In the genomic region with DNA sequence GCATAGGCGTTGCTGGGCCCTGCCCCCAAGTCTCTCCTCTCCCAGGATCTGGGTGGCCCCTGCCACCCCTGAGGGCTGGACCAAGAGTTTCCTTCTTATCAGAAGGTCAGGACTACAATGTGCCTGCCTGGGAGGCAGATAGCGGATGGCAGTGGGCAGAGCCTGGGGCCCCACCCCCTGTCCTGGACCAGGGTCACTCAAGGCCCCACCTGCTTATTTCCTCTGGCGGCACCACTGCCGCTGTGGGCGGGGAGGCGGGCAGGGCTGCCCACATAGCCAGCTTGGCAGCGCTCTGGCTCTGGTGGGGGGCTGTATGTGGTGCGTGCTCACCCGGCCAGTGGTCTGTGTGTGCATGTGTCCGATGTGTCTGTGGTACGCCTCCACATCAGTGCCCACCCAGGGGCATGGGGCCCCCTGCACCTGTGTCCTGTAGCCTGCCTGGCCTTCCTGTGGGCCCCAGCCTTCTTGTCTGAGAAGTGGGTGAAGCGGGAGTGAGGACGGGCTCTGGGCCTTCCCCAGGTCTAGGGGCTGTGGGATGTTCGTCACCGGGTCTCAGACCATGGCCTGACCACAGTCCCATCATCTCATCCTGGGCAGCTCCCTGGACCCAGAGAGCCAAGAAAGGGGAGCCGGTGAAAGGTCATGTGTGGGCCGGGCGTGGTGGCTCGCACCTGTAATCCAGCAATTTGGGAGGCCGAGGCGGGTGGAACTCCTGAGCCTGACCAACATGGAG, we compare ENCODE assay signal across 10 cellular contexts. TPM values are rescaled to one million over a fixed set of nuclear protein-coding genes. Genes with fewer than 3 reads are reported as not detected.
DNase-seq lines count a peak whose midpoint lies in the region; ATAC-seq and TF ChIP-seq lines count a peak whose summit lies in the region.
"Had no signal": no experiment of that assay in that cellular context is flagged by ENCODE, and none has a peak within 500 bp of the region (broad histone marks: within the 10 kb centered on the region; RNA-seq: fewer than 3 reads in every experiment).

No MANE protein-coding gene starts in this region.

- peaks cover 34% of the 10 kb centered on the region for H4K20me1 ChIP-seq in IMR-90 (ENCODE audit: insufficient read depth, low read length)

- H3K18ac ChIP-seq in IMR-90 (ENCODE audit: low read depth, low read length), result no peak overlapping the region

- H2BK20ac ChIP-seq in IMR-90 (ENCODE audit: low read depth, low read length), result no peak overlapping the region

- 100% methylated on average over 1 of the region's 21 CpGs; no CpG with 5 or more reads in 1 of the 2 experiments for WGBS in IMR-90 (ENCODE audit: extremely low coverage in 2 of 2, insufficient read length in 1 of 2), 2 experiments

- no peak overlapping the region for H2BK15ac ChIP-seq in IMR-90 (ENCODE audit: low read depth, low read length)

- H2BK5ac ChIP-seq in IMR-90 (ENCODE audit: low read depth, low read length, poor library complexity, severe bottlenecking), result no peak overlapping the region

- intact Hi-C loops in IMR-90 (cut with micrococcal nuclease), result no loop called here
- intact Hi-C loops in dorsolateral prefrontal cortex (cut with DNase I), result loop anchor here (5.0 kb wide), 2 partner anchors 38 to 42 kb away; a partner anchor contains a TSS

- peaks cover 2% of the 10 kb centered on the region; the same call in 1 of the 2 replicates for H3K36me3 ChIP-seq in IMR-90 (ENCODE audit: control insufficient read depth, insufficient read depth, low read length)

- H3K27me3 Mint-ChIP-seq in nephron (ENCODE audit: low read depth), result peaks cover 34% of the 10 kb centered on the region
- peaks cover 45% of the 10 kb centered on the region for H3K27me3 Mint-ChIP-seq in activated T-cell treated with anti-CD3 and anti-CD28 coated beads, Interleukin-2, amount 50 U/mL, for 72 hours (ENCODE audit: low read depth)

- H3K36me3 Mint-ChIP-seq in nephron (ENCODE audit: low read depth), result peaks cover 5% of the 10 kb centered on the region
- no peaks in the 10 kb centered on the region for H3K36me3 Mint-ChIP-seq in activated T-cell treated with anti-CD3 and anti-CD28 coated beads, Interleukin-2, amount 50 U/mL, for 72 hours (ENCODE audit: insufficient read depth in 2 of 2)

- H3K56ac ChIP-seq in IMR-90 (ENCODE audit: extremely low read depth, insufficient read depth, low read length), result no peak overlapping the region

- no peak for ATAC-seq in IMR-90 (ENCODE audit: low read depth)
- no peak for ATAC-seq in activated T-cell treated with anti-CD3 and anti-CD28 coated beads, Interleukin-2, amount 50 U/mL, for 72 hours (replicated peaks in 1 of 2)
- ATAC-seq in HG03108 (IDR thresholded peaks at IDR 0.05; ENCODE audit: unreplicated experiment), result no peak
- ATAC-seq in HG02840 (IDR thresholded peaks at IDR 0.05; ENCODE audit: low FRiP score, unreplicated experiment), result no peak

- no peak overlapping the region for H3K9ac ChIP-seq in IMR-90 (ENCODE audit: low read depth, low read length)

- no peaks in the 10 kb centered on the region for H3K9me3 ChIP-seq in IMR-90 (ENCODE audit: control insufficient read depth, insufficient read depth, low read length)

- no peak overlapping the region for H4K8ac ChIP-seq in IMR-90 (ENCODE audit: low read depth in 2 of 2, low read length in 2 of 2)

- DNase-seq in AG10803 (ENCODE audit: low read depth) (no peak), IMR-90 (no peak), dorsolateral prefrontal cortex (peak in 2 of 10 donors; percentile 44 to 45), retina (no peak)
- DNase-seq in activated T-cell treated with anti-CD3 and anti-CD28 coated beads, Interleukin-2, amount 50 U/mL, for 72 hours, result no peak
- DNase-seq: activated naive CD4-positive, alpha-beta T cell treated with anti-CD3 and anti-CD28 coated beads, Interleukin-2, amount 50 U/mL, for 16 hours; RPMI8226 had no signal

- no peak overlapping the region for H2BK120ac ChIP-seq in IMR-90 (ENCODE audit: low read depth, low read length)

- H4K5ac ChIP-seq in IMR-90 (ENCODE audit: low read depth, low read length), result no peak overlapping the region

- H3K14ac ChIP-seq in IMR-90 (replicated peaks; ENCODE audit: low read depth, low read length), result no peak overlapping the region

- dilution Hi-C loops in IMR-90 (cut with HindIII; ENCODE audit: low sequenced_read_pairs, unreplicated experiment), result no loop called here

- POLR2A ChIA-PET in IMR-90 (lab: Charles Lee; ENCODE audit: unreplicated experiment), result no interaction called here

- peaks cover 5% of the 10 kb centered on the region; the same call in 1 of the 2 replicates for H3K9me1 ChIP-seq in IMR-90 (ENCODE audit: insufficient read depth, low read length)

- no peak overlapping the region; the same call in 1 of the 2 replicates for H3K4ac ChIP-seq in IMR-90 (ENCODE audit: low read depth, low read length)

- peak overlapping the region; percentile 34 for H2AK9ac ChIP-seq in IMR-90 (replicated peaks; ENCODE audit: low read depth, low read length, poor library complexity)

- H3K27me3 ChIP-seq in IMR-90 (ENCODE audit: control insufficient read depth, insufficient read depth, low read length) (peaks cover 14% of the 10 kb centered on the region), dorsolateral prefrontal cortex (peaks cover 0 to 16% (median 4%) of the 10 kb centered on the region in 45 donors)

- peak overlapping the region; percentile 66 to 76 (median 74) for H3K4me3 Mint-ChIP-seq in nephron
- no peak overlapping the region for H3K4me3 Mint-ChIP-seq in activated T-cell treated with anti-CD3 and anti-CD28 coated beads, Interleukin-2, amount 50 U/mL, for 72 hours

- H3K4me1 Mint-ChIP-seq in nephron, result peaks cover 15% of the 10 kb centered on the region
- H3K4me1 Mint-ChIP-seq in activated T-cell treated with anti-CD3 and anti-CD28 coated beads, Interleukin-2, amount 50 U/mL, for 72 hours (ENCODE audit: low read depth), result peaks cover 20% of the 10 kb centered on the region

- no peak for TF ChIP-seq CTCF in AG10803 (conservative IDR thresholded peaks at IDR 0.05; ENCODE audit: low read length)
- TF ChIP-seq CTCF in IMR-90 (conservative IDR thresholded peaks at IDR 0.05; ENCODE audit: low read depth, low read length), result no peak
- TF ChIP-seq CTCF in dorsolateral prefrontal cortex (IDR thresholded peaks at IDR 0.05 in 54 of 56, conservative IDR thresholded peaks at IDR 0.05 in 2 of 56; ENCODE audit: low read depth in 1 of 56, partially characterized antibody in 56 of 56), result no peak
- TF ChIP-seq CTCF in nephron (IDR thresholded peaks at IDR 0.05; ENCODE audit: unreplicated experiment in 3 of 3), result no peak

- no peak overlapping the region for H3K4me2 ChIP-seq in IMR-90 (ENCODE audit: low read depth, low read length)

- peaks cover 8 to 42% of the 10 kb centered on the region in 2 experiments; a peak in 3 of 4 replicates for H3K79me1 ChIP-seq in IMR-90 (ENCODE audit: low read depth in 1 of 2, low read length in 2 of 2)

- no peak for TF ChIP-seq POLR2A in IMR-90 (IDR thresholded peaks at IDR 0.05; ENCODE audit: low read depth, low read length)

- H3K23ac ChIP-seq in IMR-90 (ENCODE audit: low read depth, low read length), result no peak overlapping the region

- in situ Hi-C loops in IMR-90 (cut with MboI; ENCODE audit: low sequenced_read_pairs), result no loop called here

- H3K4me3 ChIP-seq in AG10803 (ENCODE audit: low read length) (peak overlapping the region; percentile 81), IMR-90 (ENCODE audit: insufficient read depth, low read depth, low read length) (no peak overlapping the region), dorsolateral prefrontal cortex (peak overlapping the region in 53 of 59 donors; percentile 2 to 93 (median 81))

- H3K27ac ChIP-seq in IMR-90 (ENCODE audit: insufficient read depth, low read length) (no peak overlapping the region), dorsolateral prefrontal cortex (peak overlapping the region in 56 of 59 donors; percentile 3 to 96 (median 86))

- no peak overlapping the region for H2AFZ ChIP-seq in IMR-90 (replicated peaks; ENCODE audit: low read length, poor library complexity)

- no peak for TF ChIP-seq RAD21 in IMR-90 (IDR thresholded peaks at IDR 0.05; ENCODE audit: low read length)

- BruUV-seq in IMR-90 (replicated peaks; lab: Mats Ljungman, UMichigan), result no TSS peak

- H4K91ac ChIP-seq in IMR-90 (ENCODE audit: insufficient read depth, low read depth, low read length), result no peak overlapping the region

- no peak overlapping the region for H2AK5ac ChIP-seq in IMR-90 (ENCODE audit: low read depth, low read length)

- H3K27ac Mint-ChIP-seq in nephron, result no peak overlapping the region
- no peak overlapping the region for H3K27ac Mint-ChIP-seq in activated T-cell treated with anti-CD3 and anti-CD28 coated beads, Interleukin-2, amount 50 U/mL, for 72 hours

- CTCF ChIA-PET in IMR-90 (lab: Yijun Ruan, JAX), result no interaction called here

- no peaks in the 10 kb centered on the region for H3K9me3 Mint-ChIP-seq in nephron
- H3K9me3 Mint-ChIP-seq in activated T-cell treated with anti-CD3 and anti-CD28 coated beads, Interleukin-2, amount 50 U/mL, for 72 hours, result no peaks in the 10 kb centered on the region

- H3K4me1 ChIP-seq in IMR-90 (ENCODE audit: control insufficient read depth, insufficient read depth, low read length), result peaks cover 17% of the 10 kb centered on the region

RNA-seq across cellular contexts. Expression of a gene that starts 3.0 kb away (rescaled TPM):
- total RNA-seq in IMR-90 (2012; rRNA removed) (1.4 TPM in 2 replicates), dorsolateral prefrontal cortex (100 to 1,000 TPM in 1 of 120 experiments, 10 to 100 TPM in 119; 33.5 to 139 (median 57.6) TPM)
- polyA plus RNA-seq in IMR-90 (2012; rRNA removed), result 15.6 and 22.5 TPM in 2 replicates
- polyA plus RNA-seq in IMR-90 (2012; cell fraction: cytosol; rRNA removed), result 24.1 and 32.2 TPM in 2 replicates
- polyA plus RNA-seq in IMR-90 (2012; cell fraction: nucleus; rRNA removed; ENCODE audit: low replicate concordance), result 20.1 and 69.5 TPM in 2 replicates
- under 1 TPM; 0.41 to 0.79 TPM for total RNA-seq in activated T-cell treated with anti-CD3 and anti-CD28 coated beads, Interleukin-2, amount 50 U/mL, for 72 hours

RNA-seq across cellular contexts. Expression of a gene that starts 6.0 kb away (rescaled TPM):
- not detected in 2 replicates for total RNA-seq in IMR-90 (2012; rRNA removed)
- 0.07 and 0.26 TPM in 2 replicates for polyA plus RNA-seq in IMR-90 (2012; rRNA removed)
- polyA plus RNA-seq in IMR-90 (2012; cell fraction: cytosol; rRNA removed), result 0.22 TPM in 1 of 2 replicates, not detected in the other
- polyA plus RNA-seq in IMR-90 (2012; cell fraction: nucleus; rRNA removed; ENCODE audit: low replicate concordance), result 0.89 and 2.7 TPM in 2 replicates
- total RNA-seq in dorsolateral prefrontal cortex, result 10 to 100 TPM in 119 of 120 experiments, 1 to 10 TPM in 1; 8.9 to 47.8 (median 25.3) TPM
- under 1 TPM in 1 of 2 donors, not detected in 1; 0.84 TPM for total RNA-seq in activated T-cell treated with anti-CD3 and anti-CD28 coated beads, Interleukin-2, amount 50 U/mL, for 72 hours

RNA-seq across cellular contexts. Expression of a gene that starts 41.4 kb away (rescaled TPM):
- total RNA-seq in IMR-90 (2012; rRNA removed), result 414 and 518 TPM in 2 replicates
- polyA plus RNA-seq in IMR-90 (2012; rRNA removed), result 243 and 267 TPM in 2 replicates
- 124 and 135 TPM in 2 replicates for polyA plus RNA-seq in IMR-90 (2012; cell fraction: cytosol; rRNA removed)
- polyA plus RNA-seq in IMR-90 (2012; cell fraction: nucleus; rRNA removed; ENCODE audit: low replicate concordance), result 764 and 770 TPM in 2 replicates
- 100 to 1,000 TPM; 167 to 257 (median 211) TPM for total RNA-seq in dorsolateral prefrontal cortex
- total RNA-seq in activated T-cell treated with anti-CD3 and anti-CD28 coated beads, Interleukin-2, amount 50 U/mL, for 72 hours, result 100 to 1,000 TPM; 279 to 285 TPM

RNA-seq across cellular contexts. Expression of a gene that starts 41.7 kb away (rescaled TPM):
- total RNA-seq in IMR-90 (2012; rRNA removed) (5.7 and 6.9 TPM in 2 replicates), dorsolateral prefrontal cortex (10 to 100 TPM; 20.6 to 54.7 (median 29.2) TPM)
- polyA plus RNA-seq in IMR-90 (2012; rRNA removed), result 21.2 and 21.5 TPM in 2 replicates
- polyA plus RNA-seq in IMR-90 (2012; cell fraction: cytosol; rRNA removed), result 16.5 and 26.9 TPM in 2 replicates
- polyA plus RNA-seq in IMR-90 (2012; cell fraction: nucleus; rRNA removed; ENCODE audit: low replicate concordance), result 32.2 and 94.3 TPM in 2 replicates
- 10 to 100 TPM; 22.4 to 29.4 TPM for total RNA-seq in activated T-cell treated with anti-CD3 and anti-CD28 coated beads, Interleukin-2, amount 50 U/mL, for 72 hours

Comparison
In these comparisons a context has a peak if more than half of its experiments do, and no peak if none do; other contexts are left out.
1. H3K4me3 Mint-ChIP-seq: peak in nephron (3 of 3); none in activated T-cell treated with anti-CD3 and anti-CD28 coated beads, Interleukin-2, amount 50 U/mL, for 72 hours (0 of 2).
2. RNA of a gene that starts 3.0 kb away (total RNA-seq): 33.5 to 139 TPM in dorsolateral prefrontal cortex; 1.4 TPM in IMR-90 and 0.41 to 0.79 TPM in activated T-cell treated with anti-CD3 and anti-CD28 coated beads, Interleukin-2, amount 50 U/mL, for 72 hours; every median in the first group is over 10 times any median in the second.